In the genomic region with DNA sequence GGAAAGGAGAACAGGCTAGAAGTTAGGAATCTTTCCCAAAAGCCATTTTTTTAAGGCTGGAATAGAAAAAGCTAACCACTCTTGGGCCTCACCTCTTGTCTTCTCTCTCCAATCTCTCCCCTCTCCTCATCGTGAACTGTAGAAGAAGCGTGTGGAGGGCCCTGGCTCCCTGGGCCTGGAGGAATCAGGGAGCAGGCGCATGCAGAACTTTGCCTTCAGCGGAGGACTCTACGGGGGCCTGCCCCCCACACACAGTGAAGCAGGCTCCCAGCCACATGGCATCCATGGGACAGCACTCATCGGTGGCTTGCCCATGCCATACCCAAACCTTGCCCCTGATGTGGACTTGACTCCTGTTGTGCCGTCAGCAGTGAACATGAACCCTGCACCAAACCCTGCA, we compare ENCODE assay signal across 30 cellular contexts.
"Had no signal": no experiment of that assay in that cellular context is flagged by ENCODE, and none has a peak within 500 bp of the region (broad histone marks: within the 10 kb centered on the region; RNA-seq: fewer than 3 reads in every experiment).

No MANE protein-coding gene starts in this region.

- H3K9me3 Mint-ChIP-seq: activated CD4-positive, alpha-beta T cell treated with anti-CD3 and anti-CD28 coated beads, Interleukin-2, amount 10 ng/mL, durations not matched to agents 24 days and 14 days; activated CD8-positive, alpha-beta T cell treated with anti-CD3 and anti-CD28 coated beads for 36 hours; activated naive CD4-positive, alpha-beta T cell treated with anti-CD3 and anti-CD28 coated beads, Interleukin-2, amount 50 U/mL, for 24 hours; activated T-cell treated with anti-CD3 and anti-CD28 coated beads, Interleukin-2, amount 50 U/mL, for 72 hours; activated T-helper 17 cell treated with anti-CD3 and anti-CD28 coated beads, Interleukin-2, amount 50 U/mL, for 72 hours; central memory CD8-positive, alpha-beta T cell; IgD-negative memory B cell had no signal

- H3K4me3 Mint-ChIP-seq: activated CD4-positive, alpha-beta T cell treated with anti-CD3 and anti-CD28 coated beads, Interleukin-2, amount 10 ng/mL, durations not matched to agents 24 days and 14 days; activated CD8-positive, alpha-beta T cell treated with anti-CD3 and anti-CD28 coated beads for 36 hours; activated naive CD4-positive, alpha-beta T cell treated with anti-CD3 and anti-CD28 coated beads, Interleukin-2, amount 50 U/mL, for 24 hours; activated T-cell treated with anti-CD3 and anti-CD28 coated beads, Interleukin-2, amount 50 U/mL, for 72 hours; activated T-helper 17 cell treated with anti-CD3 and anti-CD28 coated beads, Interleukin-2, amount 50 U/mL, for 72 hours; central memory CD8-positive, alpha-beta T cell had no signal

- H3K27ac Mint-ChIP-seq: activated CD4-positive, alpha-beta T cell treated with anti-CD3 and anti-CD28 coated beads, Interleukin-2, amount 10 ng/mL, durations not matched to agents 24 days and 14 days; activated CD8-positive, alpha-beta T cell treated with anti-CD3 and anti-CD28 coated beads for 36 hours; activated naive CD4-positive, alpha-beta T cell treated with anti-CD3 and anti-CD28 coated beads, Interleukin-2, amount 50 U/mL, for 24 hours; activated T-cell treated with anti-CD3 and anti-CD28 coated beads, Interleukin-2, amount 50 U/mL, for 72 hours; activated T-helper 17 cell treated with anti-CD3 and anti-CD28 coated beads, Interleukin-2, amount 50 U/mL, for 72 hours; IgD-negative memory B cell had no signal

- DNase-seq: activated CD4-positive, alpha-beta T cell treated with anti-CD3 and anti-CD28 coated beads, Interleukin-2, amount 10 ng/mL, durations not matched to agents 24 days and 14 days; activated CD4-positive, alpha-beta T cell treated with anti-CD3 and anti-CD28 coated beads, Interleukin-2, amount 50 U/mL, for 4 hours; activated CD8-positive, alpha-beta T cell treated with anti-CD3 and anti-CD28 coated beads for 36 hours; activated effector memory CD4-positive, alpha-beta T cell treated with anti-CD3 and anti-CD28 coated beads, Interleukin-2, amount 50 U/mL, for 16 hours; activated naive CD4-positive, alpha-beta T cell; activated T-cell treated with anti-CD3 and anti-CD28 coated beads, Interleukin-2, amount 50 U/mL, for 1 hour; activated T-cell treated with anti-CD3 and anti-CD28 coated beads, Interleukin-2, amount 50 U/mL, for 72 hours; amygdala; Kasumi-1; KG1; MG63; NCI-H1092 treated with DMSO at 0.1 percent for 48 hours; NCI-H1417; NCI-H146; NCI-H187; NCI-H2029 treated with DMSO at 0.1 percent for 48 hours; NCI-H2107; NCI-H2171; NCI-H510A; NCI-H526; NCI-H748 treated with DMSO at 0.1 percent for 48 hours; NK-92 treated with Interleukin-12 subunit alpha and Interleukin-12 subunit beta, amount 100 ng/mL, for 24 hours; PC-3; SW 1271; T1000 had no signal

- H3K4me1 Mint-ChIP-seq: activated CD4-positive, alpha-beta T cell treated with anti-CD3 and anti-CD28 coated beads, Interleukin-2, amount 10 ng/mL, durations not matched to agents 24 days and 14 days; activated naive CD4-positive, alpha-beta T cell treated with anti-CD3 and anti-CD28 coated beads, Interleukin-2, amount 50 U/mL, for 24 hours; activated T-helper 17 cell treated with anti-CD3 and anti-CD28 coated beads, Interleukin-2, amount 50 U/mL, for 72 hours; central memory CD8-positive, alpha-beta T cell; IgD-negative memory B cell had no signal

- H3K27me3 Mint-ChIP-seq: activated CD4-positive, alpha-beta T cell treated with anti-CD3 and anti-CD28 coated beads, Interleukin-2, amount 10 ng/mL, durations not matched to agents 24 days and 14 days; activated CD8-positive, alpha-beta T cell treated with anti-CD3 and anti-CD28 coated beads for 36 hours; activated naive CD4-positive, alpha-beta T cell treated with anti-CD3 and anti-CD28 coated beads, Interleukin-2, amount 50 U/mL, for 24 hours; activated T-helper 17 cell treated with anti-CD3 and anti-CD28 coated beads, Interleukin-2, amount 50 U/mL, for 72 hours; central memory CD8-positive, alpha-beta T cell; IgD-negative memory B cell had no signal

- ATAC-seq: activated CD8-positive, alpha-beta T cell treated with anti-CD3 and anti-CD28 coated beads for 36 hours; activated T-cell treated with anti-CD3 and anti-CD28 coated beads, Interleukin-2, amount 50 U/mL, for 72 hours; activated T-helper 17 cell treated with anti-CD3 and anti-CD28 coated beads, Interleukin-2, amount 50 U/mL, for 72 hours; PC-3; Right ventricle myocardium inferior had no signal
